In the genomic region with DNA sequence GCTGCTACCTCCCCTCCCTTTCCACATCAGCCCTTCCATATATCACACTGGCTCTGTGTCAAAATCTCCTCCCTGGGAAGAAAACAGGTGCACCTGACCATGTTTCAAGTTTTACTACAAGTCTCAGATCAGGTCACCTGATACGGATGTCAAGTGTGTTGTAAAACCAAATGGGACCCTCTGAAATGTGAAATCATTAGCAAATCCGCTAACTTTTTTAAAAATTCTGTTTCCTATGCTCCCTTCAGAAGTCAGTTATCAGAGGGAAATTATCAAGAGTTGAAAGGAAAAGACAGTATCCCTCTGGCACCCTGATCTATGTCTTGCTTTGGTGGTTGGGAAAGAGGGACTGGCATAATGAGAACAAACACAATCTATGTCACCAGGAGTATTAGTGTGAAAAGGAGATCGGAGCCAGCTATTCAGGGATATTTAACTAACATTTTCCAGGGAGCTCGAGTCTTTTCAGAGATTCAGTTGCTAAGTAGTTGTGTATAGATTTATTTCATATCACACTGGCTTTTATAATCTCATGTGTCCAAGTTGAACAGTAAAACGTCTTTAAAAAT, we compare ENCODE assay signal across 23 cellular contexts.
"Had no signal": no experiment of that assay in that cellular context is flagged by ENCODE, and none has a peak within 500 bp of the region (broad histone marks: within the 10 kb centered on the region; RNA-seq: fewer than 3 reads in every experiment).

No MANE protein-coding gene starts in this region.

- FAIRE-seq: RCC 7860 had no signal

- H3K4me3 ChIP-seq: cardiac muscle cell, MG63, SJSA1 had no signal

- H3K27ac ChIP-seq: brain microvascular endothelial cell, cardiac muscle cell, SJSA1, VCaP had no signal

- H3K36me3 ChIP-seq: brain microvascular endothelial cell, cardiac muscle cell, MG63, SJSA1 had no signal

- H3K9me3 ChIP-seq: MG63 had no signal

- DNase-seq: activated CD4-positive, alpha-beta memory T cell treated with anti-CD3 and anti-CD28 coated beads, Interleukin-2, amount 10 ng/mL, durations not matched to agents 7 days and 5 days; activated CD4-positive, alpha-beta T cell treated with anti-CD3 and anti-CD28 coated beads for 36 hours; activated CD4-positive, alpha-beta T cell treated with anti-CD3 and anti-CD28 coated beads, Interleukin-2, amount 50 U/mL, for 1 hour; activated gamma-delta T cell; activated naive CD4-positive, alpha-beta T cell treated with anti-CD3 and anti-CD28 coated beads for 36 hours; activated T-cell treated with anti-CD3 and anti-CD28 coated beads for 4 hours; activated T-cell treated with anti-CD3 and anti-CD28 coated beads, Interleukin-2, amount 50 U/mL, for 48 hours; brain microvascular endothelial cell; MG63; NCI-H1417 treated with DMSO at 0.1 percent for 48 hours; NCI-H187; NCI-H2081 treated with DMSO at 0.1 percent for 48 hours; NCI-H345; NCI-H510A; NCI-H69; PC-3; SHP77; T-helper 1 cell had no signal

- ATAC-seq: activated CD4-positive, alpha-beta T cell treated with anti-CD3 and anti-CD28 coated beads for 36 hours; activated T-helper 17 cell treated with anti-CD3 and anti-CD28 coated beads, Interleukin-2, amount 50 U/mL, for 72 hours; PC-3 had no signal

- H3K4me1 ChIP-seq: SJSA1 had no signal

- H3K27me3 ChIP-seq: brain microvascular endothelial cell, cardiac muscle cell, MG63, SJSA1 had no signal
